9 cellular contexts compared by ENCODE assay signal in the genomic region with DNA sequence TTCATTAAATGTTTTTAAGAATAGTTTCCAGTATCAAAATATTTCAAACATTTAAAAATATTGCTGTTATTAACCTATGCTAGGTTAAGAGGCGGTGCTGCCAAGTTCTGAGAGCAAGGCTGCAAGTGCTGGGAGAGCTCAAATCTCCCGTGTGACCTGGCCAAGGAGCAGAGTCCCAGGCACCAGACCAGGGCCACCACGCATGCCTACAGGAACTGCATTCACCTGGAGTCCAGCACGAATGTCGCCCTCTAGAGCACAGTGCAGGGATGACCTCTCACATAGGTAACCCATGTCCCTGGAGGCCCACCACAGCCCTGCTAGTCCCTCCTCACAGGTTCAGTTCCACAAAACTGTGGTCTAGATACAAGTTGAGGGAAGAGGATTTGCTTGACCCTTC.
DNase-seq lines count a peak whose midpoint lies in the region; ATAC-seq, FAIRE-seq and TF ChIP-seq lines count a peak whose summit lies in the region.
"Had no signal": no experiment of that assay in that cellular context is flagged by ENCODE, and none has a peak within 500 bp of the region (broad histone marks: within the 10 kb centered on the region; RNA-seq: fewer than 3 reads in every experiment).

No MANE protein-coding gene starts in this region.

- no peak overlapping the region for H2AFZ ChIP-seq in H1 (ENCODE audit: low read length)
- H2AFZ ChIP-seq: parathyroid adenoma had no signal

- H3K79me1 ChIP-seq in H1 (ENCODE audit: low read depth, low read length) = no peaks in the 10 kb centered on the region

- H3K27ac ChIP-seq in H1 (ENCODE audit: low read depth, low read length) = no peak overlapping the region
- H3K27ac ChIP-seq: parathyroid adenoma had no signal

- H2BK5ac ChIP-seq in H1 (ENCODE audit: low read depth, low read length) = no peak overlapping the region

- WGBS in H1 (ENCODE audit: extremely low coverage in 1 of 2, insufficient coverage in 1 of 2, insufficient read length in 1 of 2, insufficient replicate concordance in 2 of 2, low coverage in 1 of 2, low lambda C conversion rate in 2 of 2, missing lambda C conversion rate in 1 of 2), 2 experiments = 58% methylated on average over 5 of the region's 5 CpGs; no CpG with 5 or more reads in 1 of the 2 experiments

- H3K36me3 Mint-ChIP-seq in activated naive CD4-positive, alpha-beta T cell treated with anti-CD3 and anti-CD28 coated beads for 36 hours (ENCODE audit: low read depth) = no peaks in the 10 kb centered on the region
- H3K36me3 Mint-ChIP-seq in T-helper 17 cell (ENCODE audit: low read depth) = no peaks in the 10 kb centered on the region

- H4K20me1 ChIP-seq in H1 (replicated peaks in 1 of 2; ENCODE audit: control insufficient read depth in 1 of 2, insufficient read depth in 2 of 2, low read length in 2 of 2) = no peaks in the 10 kb centered on the region

- TF ChIP-seq EP300 in H1 (IDR thresholded peaks at IDR 0.05; ENCODE audit: borderline replicate concordance in 1 of 2, low read depth in 2 of 2, low read length in 2 of 2) = no peak

- intact Hi-C loops in activated naive CD4-positive, alpha-beta T cell treated with anti-CD3 and anti-CD28 coated beads for 36 hours (cut with micrococcal nuclease) = no loop called here

- H3K18ac ChIP-seq in H1 (ENCODE audit: extremely low read depth, low read length) = no peak overlapping the region

- no peak overlapping the region for H3K4me2 ChIP-seq in H1 (ENCODE audit: insufficient read depth in 1 of 2, low read depth in 2 of 2, low read length in 2 of 2)

- no peak for TF ChIP-seq POLR2A in H1 (IDR thresholded peaks at IDR 0.05; ENCODE audit: control extremely low read depth in 1 of 2, low read depth in 2 of 2, low read length in 2 of 2)

- no peak overlapping the region for H2BK20ac ChIP-seq in H1 (ENCODE audit: low read length)

- H3K4me1 ChIP-seq in H1 (replicated peaks in 1 of 4; ENCODE audit: control insufficient read depth in 3 of 4, insufficient read depth in 4 of 4, low read length in 3 of 4) = no peaks in the 10 kb centered on the region
- H3K4me1 ChIP-seq: parathyroid adenoma had no signal

- H3K4me3 Mint-ChIP-seq in activated naive CD4-positive, alpha-beta T cell treated with anti-CD3 and anti-CD28 coated beads for 36 hours = no peak overlapping the region
- H3K4me3 Mint-ChIP-seq in T-helper 17 cell = no peak overlapping the region

- H3K79me2 ChIP-seq in H1 (ENCODE audit: control insufficient read depth in 1 of 2, insufficient read depth in 2 of 2, low read length in 2 of 2) = no peaks in the 10 kb centered on the region
- H3K79me2 ChIP-seq: parathyroid adenoma had no signal

- H3K27me3 Mint-ChIP-seq in activated naive CD4-positive, alpha-beta T cell treated with anti-CD3 and anti-CD28 coated beads for 36 hours (ENCODE audit: low read depth) = peaks cover 3% of the 10 kb centered on the region
- H3K27me3 Mint-ChIP-seq in T-helper 17 cell = peaks cover 5% of the 10 kb centered on the region

- TF ChIP-seq RAD21 in H1 (IDR thresholded peaks at IDR 0.05 in 1 of 2, conservative IDR thresholded peaks at IDR 0.05 in 1 of 2; ENCODE audit: low read depth in 2 of 2, low read length in 2 of 2) = peak; percentile 76 to 81

- no peak overlapping the region for H3K27ac Mint-ChIP-seq in activated naive CD4-positive, alpha-beta T cell treated with anti-CD3 and anti-CD28 coated beads for 36 hours
- H3K27ac Mint-ChIP-seq in T-helper 17 cell = no peak overlapping the region

- H3K14ac ChIP-seq in H1 (ENCODE audit: insufficient read length) = no peak overlapping the region

- no peaks in the 10 kb centered on the region for H3K23me2 ChIP-seq in H1 (ENCODE audit: low read depth, low read length)

- H2BK120ac ChIP-seq in H1 (replicated peaks; ENCODE audit: low read depth, low read length) = no peak overlapping the region

- H3K56ac ChIP-seq in H1 (replicated peaks; ENCODE audit: insufficient read length, low read depth, low read length) = no peak overlapping the region

- no peak overlapping the region for H2BK12ac ChIP-seq in H1 (ENCODE audit: low read depth, low read length)

- no peak overlapping the region for H4K91ac ChIP-seq in H1 (replicated peaks; ENCODE audit: insufficient read length, low read length)

- H3K9me3 Mint-ChIP-seq in activated naive CD4-positive, alpha-beta T cell treated with anti-CD3 and anti-CD28 coated beads for 36 hours = peaks cover 4% of the 10 kb centered on the region

- no peak overlapping the region for H3K23ac ChIP-seq in H1 (ENCODE audit: insufficient read length)

- no peak overlapping the region for H3K4me3 ChIP-seq in Jurkat, Clone E6-1 (ENCODE audit: low read length)
- no peak overlapping the region for H3K4me3 ChIP-seq in H1 (ENCODE audit: extremely low read depth in 1 of 4, insufficient read depth in 2 of 4, low read depth in 3 of 4, low read length in 4 of 4)

- TF ChIP-seq CTCF in H1 (IDR thresholded peaks at IDR 0.05; ENCODE audit: control extremely low read depth in 1 of 3, insufficient read depth in 1 of 3, low read depth in 1 of 3, low read length in 3 of 3) = peak; percentile 81 to 96 (median 95)

- POLR2A ChIA-PET in H1 (lab: Charles Lee; ENCODE audit: partially characterized antibody) = no interaction called here

- H3K36me3 ChIP-seq in H1 (ENCODE audit: control insufficient read depth in 2 of 4, insufficient read depth in 4 of 4, low read length in 3 of 4) = no peaks in the 10 kb centered on the region; a peak in 1 of 8 replicates

- H3K9me3 ChIP-seq in H1 (ENCODE audit: insufficient read depth in 2 of 2, low read depth in 1 of 2, low read length in 1 of 2) (peaks cover 3 to 7% of the 10 kb centered on the region in 2 experiments; a peak in 3 of 4 replicates), T-helper 17 cell (ENCODE audit: control insufficient read depth, low read length, poor library complexity, severe bottlenecking) (no peaks in the 10 kb centered on the region)

- H3K27me3 ChIP-seq in H1 (replicated peaks in 1 of 4; ENCODE audit: control insufficient read depth in 3 of 4, extremely low read depth in 1 of 4, insufficient read depth in 3 of 4, low read length in 3 of 4) = 0 out of 7 replicates have a peak, but pooled peaks cover 0 to 2% (median 0%) of the 10 kb centered on the region in 4 experiments

- H4K5ac ChIP-seq in H1 (ENCODE audit: insufficient read length, low read depth, low read length) = no peak overlapping the region

- DNase-seq in activated naive CD4-positive, alpha-beta T cell treated with anti-CD3 and anti-CD28 coated beads for 36 hours = peak; percentile 53
- no peak for DNase-seq in activated naive CD4-positive, alpha-beta T cell treated with Interleukin-2 at 50 U/mL for 16 hours
- peak; percentile 35 for DNase-seq in Jurkat, Clone E6-1 (ENCODE audit: low read depth, low spot score)
- peak; percentile 54 to 76 for DNase-seq in H1 (ENCODE audit: low read depth in 1 of 2, low spot score in 2 of 2)
- DNase-seq in NCI-H2107 treated with DMSO at 0.1 percent for 48 hours (lab: John Stamatoyannopoulos, UW; ENCODE audit: unreplicated experiment) = no peak
- DNase-seq in HTR-8/SVneo (ENCODE audit: insufficient read length, low spot score) = no peak
- no peak for DNase-seq in T-helper 17 cell

- FAIRE-seq in H1 (lab: Jason Lieb, UNC) (peak; percentile 94), HTR-8/SVneo (lab: Jason Lieb, UNC) (no peak)

- H3K9ac ChIP-seq in H1 (replicated peaks in 1 of 4; ENCODE audit: extremely low read depth in 1 of 4, low read depth in 3 of 4, low read length in 3 of 4) = no peak overlapping the region
- H3K9ac ChIP-seq: parathyroid adenoma had no signal

- peak; percentile 85 for ATAC-seq in GM21619 (IDR thresholded peaks at IDR 0.05; ENCODE audit: unreplicated experiment)
- no peak for ATAC-seq in T-helper 17 cell

- H3K4ac ChIP-seq in H1 (replicated peaks; ENCODE audit: insufficient read length, low read depth, low read length) = no peak overlapping the region

- H2BK15ac ChIP-seq in H1 (ENCODE audit: low read length) = no peak overlapping the region

- H4K8ac ChIP-seq in H1 (ENCODE audit: extremely low read depth, insufficient read depth, low read length) = no peak overlapping the region

- H2AK5ac ChIP-seq in H1 (ENCODE audit: low read depth, low read length) = no peak overlapping the region

- CTCF ChIA-PET in activated naive CD4-positive, alpha-beta T cell treated with anti-CD3 and anti-CD28 coated beads for 36 hours (lab: Charles Lee) = interaction anchor here (0.6 kb wide), 1 partner anchor 197 kb away, joined by 4 read pairs; no protein-coding TSS in a partner anchor
- CTCF ChIA-PET in H1 (lab: Charles Lee; ENCODE audit: partially characterized antibody) = interaction anchor here (0.6 to 2.6 kb wide), 31 partner anchors 8 to 656 kb away, joined by 3 to 20 read pairs (median 4); no protein-coding TSS in a partner anchor

- peaks cover 7% of the 10 kb centered on the region for H3K4me1 Mint-ChIP-seq in activated naive CD4-positive, alpha-beta T cell treated with anti-CD3 and anti-CD28 coated beads for 36 hours (ENCODE audit: low read depth)
- no peaks in the 10 kb centered on the region for H3K4me1 Mint-ChIP-seq in T-helper 17 cell

TF ChIP-seq in H1, 55 proteins besides CTCF, POLR2A, EP300 and RAD21:
- TF ChIP-seq, protein P1, sequence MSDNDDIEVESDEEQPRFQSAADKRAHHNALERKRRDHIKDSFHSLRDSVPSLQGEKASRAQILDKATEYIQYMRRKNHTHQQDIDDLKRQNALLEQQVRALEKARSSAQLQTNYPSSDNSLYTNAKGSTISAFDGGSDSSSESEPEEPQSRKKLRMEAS (IDR thresholded peaks at IDR 0.05) = peak; percentile 57; the same call in 1 of the 2 replicates
- TF ChIP-seq SUZ12 (IDR thresholded peaks at IDR 0.05; ENCODE audit: low read length) = no peak
- no peak for TF ChIP-seq HDAC2 (IDR thresholded peaks at IDR 0.05; ENCODE audit: borderline replicate concordance in 1 of 2, low read depth in 2 of 2, low read length in 2 of 2)
- no peak for TF ChIP-seq TEAD4 (IDR thresholded peaks at IDR 0.05; ENCODE audit: low read depth, low read length)
- no peak for TF ChIP-seq NRF1 (IDR thresholded peaks at IDR 0.05; ENCODE audit: low read depth, low read length)
- no peak for TF ChIP-seq RNF2 (IDR thresholded peaks at IDR 0.05; ENCODE audit: borderline replicate concordance, low read depth, low read length, missing control alignments, poor library complexity, severe bottlenecking)

Comparison
In these comparisons a context has a peak if more than half of its experiments do, and no peak if none do; other contexts are left out.
1. DNase-seq: peak in activated naive CD4-positive, alpha-beta T cell treated with anti-CD3 and anti-CD28 coated beads for 36 hours (single experiment), Jurkat, Clone E6-1 (single experiment) and H1 (2 of 2); none in activated naive CD4-positive, alpha-beta T cell treated with Interleukin-2 at 50 U/mL for 16 hours (single experiment), NCI-H2107 treated with DMSO at 0.1 percent for 48 hours (single experiment), HTR-8/SVneo (single experiment) and T-helper 17 cell (0 of 3).